Comparison of ENCODE assay signal across 13 cellular contexts in the genomic region with DNA sequence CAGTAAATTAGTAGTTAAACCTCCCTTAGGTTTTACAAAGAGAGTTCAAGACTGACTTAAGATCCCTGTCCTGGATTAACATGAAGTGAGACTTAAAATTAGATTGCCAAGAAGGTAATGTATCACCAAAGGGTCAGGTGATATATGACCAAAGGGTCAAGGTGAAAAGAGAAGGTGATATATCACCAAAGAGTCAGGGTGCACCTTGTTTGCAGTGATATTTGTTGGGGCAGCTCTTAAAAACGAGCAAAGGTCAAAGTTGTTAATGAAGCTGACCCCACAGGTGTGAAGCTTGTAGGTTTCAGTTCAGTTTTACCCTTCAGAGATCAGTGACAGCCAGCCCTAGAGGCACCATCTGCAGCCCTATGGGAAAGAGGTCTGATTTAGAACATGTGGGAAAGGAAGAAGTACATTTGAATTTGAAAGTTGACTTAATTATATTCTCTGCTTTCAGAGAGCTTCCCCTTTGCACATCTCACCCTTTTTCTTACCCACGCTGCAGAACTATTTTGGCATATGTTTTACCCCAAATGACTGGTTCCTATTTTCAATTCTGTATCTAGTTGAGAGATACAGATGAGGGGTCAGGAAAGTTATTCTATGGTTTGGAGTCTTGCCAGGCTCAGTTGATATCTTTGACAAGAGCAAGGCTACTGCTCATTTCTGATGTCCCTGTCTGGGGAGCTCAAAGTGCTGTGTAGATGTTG.
DNase-seq lines count a peak whose midpoint lies in the region; ATAC-seq and TF ChIP-seq lines count a peak whose summit lies in the region.
"Had no signal": no experiment of that assay in that cellular context is flagged by ENCODE, and none has a peak within 500 bp of the region (broad histone marks: within the 10 kb centered on the region; RNA-seq: fewer than 3 reads in every experiment).

No MANE protein-coding gene starts in this region.

- no peaks in the 10 kb centered on the region for H3K79me1 ChIP-seq in mesendoderm (ENCODE audit: low read length)

- no peak overlapping the region for H3K4me3 ChIP-seq in mesendoderm (ENCODE audit: low read length)
- H3K4me3 ChIP-seq: A549, colonic mucosa had no signal

- peak; percentile 16 for ATAC-seq in activated naive CD8-positive, alpha-beta T cell treated with anti-CD3 and anti-CD28 coated beads, Interleukin-2, amount 50 U/mL, for 24 hours
- ATAC-seq in HG02759 (IDR thresholded peaks at IDR 0.05; ENCODE audit: unreplicated experiment), result peak; percentile 71
- ATAC-seq in HG03571 (IDR thresholded peaks at IDR 0.05; ENCODE audit: unreplicated experiment), result peak; percentile 67
- ATAC-seq: A549; natural killer cell treated with Interleukin-12 subunit alpha and Interleukin-12 subunit beta and Interleukin-15 and Interleukin-18, amount 100 ng/mL, for 72 hours had no signal

- no peaks in the 10 kb centered on the region for H3K9me3 Mint-ChIP-seq in activated naive CD8-positive, alpha-beta T cell treated with anti-CD3 and anti-CD28 coated beads, Interleukin-2, amount 50 U/mL, for 24 hours
- H3K9me3 Mint-ChIP-seq in activated naive CD8-positive, alpha-beta T cell treated with anti-CD3 and anti-CD28 coated beads for 36 hours, result peaks cover 3% of the 10 kb centered on the region
- H3K9me3 Mint-ChIP-seq in osteocyte (ENCODE audit: unreplicated experiment), result no peaks in the 10 kb centered on the region
- H3K9me3 Mint-ChIP-seq: natural killer cell treated with Interleukin-12 subunit alpha and Interleukin-12 subunit beta and Interleukin-15 and Interleukin-18, amount 100 ng/mL, for 72 hours had no signal

- H3K56ac ChIP-seq in mesendoderm (ENCODE audit: low read length), result no peak overlapping the region

- no peak overlapping the region for H3K27ac Mint-ChIP-seq in activated naive CD8-positive, alpha-beta T cell treated with anti-CD3 and anti-CD28 coated beads, Interleukin-2, amount 50 U/mL, for 24 hours
- no peak overlapping the region for H3K27ac Mint-ChIP-seq in activated naive CD8-positive, alpha-beta T cell treated with anti-CD3 and anti-CD28 coated beads for 36 hours
- no peak overlapping the region for H3K27ac Mint-ChIP-seq in osteocyte (ENCODE audit: unreplicated experiment)
- H3K27ac Mint-ChIP-seq: activated T-cell treated with anti-CD3 and anti-CD28 coated beads, Interleukin-2, amount 50 U/mL, for 72 hours; natural killer cell treated with Interleukin-12 subunit alpha and Interleukin-12 subunit beta and Interleukin-15 and Interleukin-18, amount 100 ng/mL, for 72 hours had no signal

- H2BK120ac ChIP-seq in mesendoderm (ENCODE audit: low read depth, low read length), result no peak overlapping the region

- H4K5ac ChIP-seq in mesendoderm (ENCODE audit: low read length), result no peak overlapping the region

- H3K4me1 Mint-ChIP-seq in activated naive CD8-positive, alpha-beta T cell treated with anti-CD3 and anti-CD28 coated beads, Interleukin-2, amount 50 U/mL, for 24 hours, result peaks cover 20% of the 10 kb centered on the region
- peaks cover 19% of the 10 kb centered on the region for H3K4me1 Mint-ChIP-seq in activated naive CD8-positive, alpha-beta T cell treated with anti-CD3 and anti-CD28 coated beads for 36 hours
- H3K4me1 Mint-ChIP-seq in osteocyte (ENCODE audit: unreplicated experiment), result no peaks in the 10 kb centered on the region

- H3K9ac ChIP-seq in mesendoderm (ENCODE audit: low read length), result no peak overlapping the region

- no peaks in the 10 kb centered on the region for H3K36me3 ChIP-seq in mesendoderm (ENCODE audit: control insufficient read depth, insufficient read depth, low read length)
- H3K36me3 ChIP-seq: colonic mucosa had no signal

- H3K27ac ChIP-seq in mesendoderm (ENCODE audit: low read depth, low read length), result no peak overlapping the region
- H3K27ac ChIP-seq: A549, colonic mucosa had no signal

- no peaks in the 10 kb centered on the region for H3K79me2 ChIP-seq in mesendoderm (ENCODE audit: control insufficient read depth, insufficient read depth, low read length)

- no peak overlapping the region for H3K4me3 Mint-ChIP-seq in activated naive CD8-positive, alpha-beta T cell treated with anti-CD3 and anti-CD28 coated beads, Interleukin-2, amount 50 U/mL, for 24 hours
- no peak overlapping the region for H3K4me3 Mint-ChIP-seq in activated naive CD8-positive, alpha-beta T cell treated with anti-CD3 and anti-CD28 coated beads for 36 hours
- H3K4me3 Mint-ChIP-seq in osteocyte (ENCODE audit: unreplicated experiment), result no peak overlapping the region
- H3K4me3 Mint-ChIP-seq: activated T-cell treated with anti-CD3 and anti-CD28 coated beads, Interleukin-2, amount 50 U/mL, for 72 hours; natural killer cell treated with Interleukin-12 subunit alpha and Interleukin-12 subunit beta and Interleukin-15 and Interleukin-18, amount 100 ng/mL, for 72 hours had no signal

- no peak overlapping the region for H3K4ac ChIP-seq in mesendoderm (ENCODE audit: low read depth, low read length)

- H2BK5ac ChIP-seq in mesendoderm (ENCODE audit: low read length), result no peak overlapping the region

- H3K4me1 ChIP-seq in mesendoderm (ENCODE audit: control insufficient read depth, low read depth, low read length), result no peaks in the 10 kb centered on the region
- H3K4me1 ChIP-seq: A549, colonic mucosa had no signal

- no peak for TF ChIP-seq CTCF in osteocyte (IDR thresholded peaks at IDR 0.05)

- H3K4me2 ChIP-seq in mesendoderm (ENCODE audit: low read length), result no peak overlapping the region
- H3K4me2 ChIP-seq: A549 had no signal

- H4K8ac ChIP-seq in mesendoderm (ENCODE audit: low read depth, low read length), result no peak overlapping the region

- no CpG with 5 or more reads among the region's 2 CpGs for WGBS in mesendoderm (ENCODE audit: extremely low coverage, insufficient coverage, low lambda C conversion rate)

- H3K18ac ChIP-seq in mesendoderm (ENCODE audit: low read length), result no peak overlapping the region

- no peak overlapping the region for H2BK15ac ChIP-seq in mesendoderm (replicated peaks; ENCODE audit: low read depth)

- H3K23ac ChIP-seq in mesendoderm (ENCODE audit: low read length), result no peak overlapping the region

- H3K27me3 Mint-ChIP-seq in activated naive CD8-positive, alpha-beta T cell treated with anti-CD3 and anti-CD28 coated beads, Interleukin-2, amount 50 U/mL, for 24 hours, result no peaks in the 10 kb centered on the region
- H3K27me3 Mint-ChIP-seq in activated naive CD8-positive, alpha-beta T cell treated with anti-CD3 and anti-CD28 coated beads for 36 hours, result peaks cover 9% of the 10 kb centered on the region
- peaks cover 10% of the 10 kb centered on the region for H3K27me3 Mint-ChIP-seq in osteocyte (ENCODE audit: unreplicated experiment)

- H3K27me3 ChIP-seq in mesendoderm (ENCODE audit: insufficient read depth, low read length, poor library complexity), result no peaks in the 10 kb centered on the region
- H3K27me3 ChIP-seq: colonic mucosa had no signal

- no peak overlapping the region for H2AK5ac ChIP-seq in mesendoderm (ENCODE audit: low read length)

- no peak for DNase-seq in activated naive CD8-positive, alpha-beta T cell treated with anti-CD3 and anti-CD28 coated beads, Interleukin-2, amount 50 U/mL, for 24 hours
- DNase-seq in activated naive CD8-positive, alpha-beta T cell treated with anti-CD3 and anti-CD28 coated beads for 36 hours, result no peak
- DNase-seq in T1000 (lab: John Stamatoyannopoulos, UW), result no peak
- DNase-seq in mesendoderm, result no peak
- no peak for DNase-seq in NCI-H1048 (lab: John Stamatoyannopoulos, UW)
- no peak for DNase-seq in osteocyte (ENCODE audit: extremely low spot score, unreplicated experiment)
- DNase-seq: activated T-cell treated with anti-CD3 and anti-CD28 coated beads, Interleukin-2, amount 50 U/mL, for 72 hours; colonic mucosa; hypothalamus had no signal

- H3K36me3 Mint-ChIP-seq in activated naive CD8-positive, alpha-beta T cell treated with anti-CD3 and anti-CD28 coated beads, Interleukin-2, amount 50 U/mL, for 24 hours (ENCODE audit: low read depth), result no peaks in the 10 kb centered on the region
- H3K36me3 Mint-ChIP-seq in activated naive CD8-positive, alpha-beta T cell treated with anti-CD3 and anti-CD28 coated beads for 36 hours, result peaks cover 2% of the 10 kb centered on the region
- H3K36me3 Mint-ChIP-seq in osteocyte (ENCODE audit: unreplicated experiment), result no peaks in the 10 kb centered on the region
- H3K36me3 Mint-ChIP-seq: natural killer cell treated with Interleukin-12 subunit alpha and Interleukin-12 subunit beta and Interleukin-15 and Interleukin-18, amount 100 ng/mL, for 72 hours had no signal

Comparison
In these comparisons a context has a peak if more than half of its experiments do, and no peak if none do; other contexts are left out.
1. ATAC-seq: peak in every context shown above with its lines; median percentile 71 in HG02759; 67 in HG03571; 16 in activated naive CD8-positive, alpha-beta T cell treated with anti-CD3 and anti-CD28 coated beads, Interleukin-2, amount 50 U/mL, for 24 hours.